Comparison of ENCODE assay signal across 29 cellular contexts in the genomic region with DNA sequence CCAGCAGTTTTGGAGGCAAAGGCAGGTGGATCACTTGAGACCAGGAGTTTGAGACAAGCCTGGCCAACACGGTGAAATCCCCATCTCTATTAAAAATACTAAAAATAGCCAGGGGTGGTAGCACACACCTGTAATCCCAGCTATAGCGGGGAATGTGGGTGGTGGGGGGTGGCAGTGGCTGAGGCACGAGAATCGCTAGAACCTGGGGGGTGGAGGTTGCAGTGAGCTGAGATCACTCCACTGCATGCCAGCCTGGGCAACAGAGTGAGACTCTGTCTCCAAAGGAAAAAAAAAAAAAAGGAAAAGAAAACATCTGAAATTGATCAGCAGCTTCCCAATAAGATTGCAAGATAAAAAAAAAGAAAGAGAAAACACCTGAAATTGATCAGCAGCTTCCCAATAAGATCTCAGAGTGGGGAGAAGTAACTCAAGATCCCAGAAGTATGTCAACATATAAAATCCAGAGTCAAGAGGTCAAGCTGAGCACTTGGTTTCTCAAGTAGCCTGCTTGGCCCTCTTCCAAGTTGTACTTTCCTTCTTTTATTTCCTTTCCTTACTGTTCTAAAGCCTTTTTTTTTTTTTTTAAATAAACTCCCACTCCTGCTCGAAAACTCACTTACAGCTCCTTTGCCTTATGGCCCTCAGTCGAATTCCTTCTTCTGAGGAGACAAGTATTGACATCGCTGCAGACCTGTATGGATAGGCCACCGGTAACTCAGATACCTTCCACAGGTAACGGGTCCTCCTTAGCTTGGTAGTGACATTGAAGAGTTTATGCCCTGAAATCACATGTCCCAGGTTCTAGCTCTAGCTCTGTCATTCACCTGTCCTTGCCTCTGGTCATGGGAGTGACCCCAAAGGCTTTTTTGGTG.
"Had no signal": no experiment of that assay in that cellular context is flagged by ENCODE, and none has a peak within 500 bp of the region (broad histone marks: within the 10 kb centered on the region; RNA-seq: fewer than 3 reads in every experiment).

No MANE protein-coding gene starts in this region.

- H3K27ac ChIP-seq: adrenal gland, body of pancreas, coronary artery, dorsolateral prefrontal cortex, pancreas, prostate gland, sigmoid colon, stomach, tibial nerve, WERI-Rb-1 had no signal

- H3K4me3 ChIP-seq: adrenal gland, body of pancreas, coronary artery, dorsolateral prefrontal cortex, pancreas, prostate gland, sigmoid colon, stomach, tibial nerve had no signal

- DNase-seq: activated CD4-positive, alpha-beta T cell treated with anti-CD3 and anti-CD28 coated beads for 48 hours; activated CD4-positive, alpha-beta T cell treated with anti-CD3 and anti-CD28 coated beads, Interleukin-2, amount 50 U/mL, for 48 hours; activated CD8-positive, alpha-beta memory T cell treated with anti-CD3 and anti-CD28 coated beads for 24 hours; activated effector memory CD4-positive, alpha-beta T cell treated with Interleukin-2 at 50 U/mL for 16 hours; activated naive CD4-positive, alpha-beta T cell treated with anti-CD3 and anti-CD28 coated beads for 36 hours; activated naive CD8-positive, alpha-beta T cell treated with anti-CD3 and anti-CD28 coated beads for 36 hours; adrenal gland; aorta; body of pancreas; dorsolateral prefrontal cortex; effector memory CD4-positive, alpha-beta T cell; islet precursor cell; mesenchymal stem cell; naive thymus-derived CD8-positive, alpha-beta T cell; nucleus accumbens; pancreas; sigmoid colon; small intestine; stimulated activated CD4-positive, alpha-beta T cell treated with anti-CD3 and anti-CD28 coated beads, Interleukin-1b, Interleukin-23, amount 100 ng/mL, for 48 hours; stimulated activated CD4-positive, alpha-beta T cell treated with anti-CD3 and anti-CD28 coated beads, Interleukin-4, amount 100 ng/mL, for 4 hours; stimulated activated CD8-positive, alpha-beta memory T cell treated with anti-CD3 and anti-CD28 coated beads, Interleukin-4, amount 100 ng/mL, for 48 hours; stimulated activated naive B cell treated with anti-CD40 and anti-IgM and Interleukin-4, amounts not matched to agents 10 μg/mL and 1 μg/mL and 100 μg/mL, for 72 hours; stomach; T-helper 9 cell; WERI-Rb-1 had no signal

- H3K4me1 ChIP-seq: adrenal gland, body of pancreas, pancreas, prostate gland, sigmoid colon, tibial nerve had no signal

- H3K36me3 ChIP-seq: adrenal gland, pancreas, prostate gland, sigmoid colon, stomach, tibial nerve, WERI-Rb-1 had no signal

- H3K9me3 ChIP-seq: adrenal gland, body of pancreas, pancreas, prostate gland, sigmoid colon, stomach, tibial nerve had no signal

- H3K27me3 ChIP-seq: adrenal gland, body of pancreas, dorsolateral prefrontal cortex, pancreas, sigmoid colon, stomach, tibial nerve had no signal

- ATAC-seq: activated CD4-positive, CD25-positive, alpha-beta regulatory T cell treated with anti-CD3 and anti-CD28 coated beads, Interleukin-2, amount 50 U/mL, for 24 hours; body of pancreas; naive thymus-derived CD8-positive, alpha-beta T cell; pancreas; stimulated activated naive B cell treated with anti-CD40 and anti-IgM and Interleukin-4, amounts not matched to agents 10 μg/mL and 1 μg/mL and 100 μg/mL, for 72 hours had no signal
